8 cellular contexts compared by ENCODE assay signal in genomic region chr9:5303840-5304795, GRCh38. TPM values are rescaled to one million over a fixed set of nuclear protein-coding genes. Genes with fewer than 3 reads are reported as not detected.
A peak's percentile ranks its signal among the peaks of the same experiment; 100 is the strongest.
DNase-seq lines count a peak whose midpoint lies in the region; ATAC-seq, FAIRE-seq and TF ChIP-seq lines count a peak whose summit lies in the region.
"Not testable (repeated sequence)": the region's sequence is repeated elsewhere in the genome, so short reads cannot be mapped to it uniquely, and the experiment has no call there.

A gene with protein sequence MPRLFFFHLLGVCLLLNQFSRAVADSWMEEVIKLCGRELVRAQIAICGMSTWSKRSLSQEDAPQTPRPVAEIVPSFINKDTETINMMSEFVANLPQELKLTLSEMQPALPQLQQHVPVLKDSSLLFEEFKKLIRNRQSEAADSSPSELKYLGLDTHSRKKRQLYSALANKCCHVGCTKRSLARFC (minus strand): TSS chr9:5304716. CDS start chr9:5304580, 136 bp downstream.

- H3K9me3 Mint-ChIP-seq in T-helper 1 cell treated with Interleukin-12 subunit alpha and Interleukin-12 subunit beta and Interleukin-4 antibody, amounts not matched to agents 30 μg/mL and 1 μg/mL, for 36 hours = not testable (repeated sequence)

- CTCF ChIA-PET in K562 (lab: Yijun Ruan, JAX; ENCODE audit: low intra/inter-chr PET ratio) = not testable (repeated sequence)

- TF ChIP-seq CTCF in K562 (IDR thresholded peaks at IDR 0.05 in 2 of 3, conservative IDR thresholded peaks at IDR 0.05 in 1 of 3; ENCODE audit: insufficient read depth in 2 of 3, low read depth in 1 of 3, low read length in 3 of 3); gastrocnemius medialis (IDR thresholded peaks at IDR 0.05 in 4 of 5, conservative IDR thresholded peaks at IDR 0.05 in 1 of 5): not testable (repeated sequence)

- TF ChIP-seq EP300 in K562 (IDR thresholded peaks at IDR 0.05; ENCODE audit: low read length) = not testable (repeated sequence)

- 0% methylated on average over 2 of the region's 50 CpGs for WGBS in K562 (ENCODE audit: insufficient coverage, low coverage, missing lambda C conversion rate)

- in situ Hi-C loops in K562 (cut with MboI) = loop anchor here (5.0 kb wide), 1 partner anchor 33 kb away; the partner anchor contains the start of gene RLN1
- in situ Hi-C loops in gastrocnemius medialis (cut with MboI; ENCODE audit: low sequenced_read_pairs in 4 of 4) = not testable (repeated sequence)

- peak; percentile 58 for FAIRE-seq in K562 (lab: Jason Lieb, UNC)
- FAIRE-seq in islet of Langerhans (lab: Jason Lieb, UNC) = peak; percentile 98

- not testable (repeated sequence) for H3K9me3 ChIP-seq in K562 (replicated peaks; ENCODE audit: control insufficient read depth, insufficient read depth, low read depth, low read length); gastrocnemius medialis

- not testable (repeated sequence) for BruUV-seq in K562 (replicated peaks; lab: Mats Ljungman, UMichigan)

- DNase-seq in DMS53 treated with DMSO at 0.1 percent for 48 hours (lab: John Stamatoyannopoulos, UW; ENCODE audit: unreplicated experiment) = peak; percentile 8
- DNase-seq in K562 (ENCODE audit: extremely low read depth in 1 of 4, low spot score in 3 of 4); gastrocnemius medialis: not testable (repeated sequence)

- TF ChIP-seq POLR2A in K562 (conservative IDR thresholded peaks at IDR 0.05); gastrocnemius medialis (IDR thresholded peaks at IDR 0.05): not testable (repeated sequence)

- H3K79me2 ChIP-seq in K562 (ENCODE audit: control insufficient read depth, insufficient read depth, low read length) = not testable (repeated sequence)

- POLR2A ChIA-PET in K562 (lab: Yijun Ruan, JAX) = not testable (repeated sequence)

- not testable (repeated sequence) for H4K20me1 ChIP-seq in K562 (replicated peaks; ENCODE audit: control insufficient read depth, insufficient read depth, low read length)

- not testable (repeated sequence) for H2AFZ ChIP-seq in K562 (ENCODE audit: low read depth, low read length)

- intact Hi-C loops in K562 (cut with micrococcal nuclease); gastrocnemius medialis (cut with DNase I; ENCODE audit: low total_unique reads): not testable (repeated sequence)

- H3K27me3 ChIP-seq in K562 (ENCODE audit: control insufficient read depth in 2 of 2, insufficient read depth in 2 of 2, low read length in 2 of 2); gastrocnemius medialis: not testable (repeated sequence)

- H3K9me1 ChIP-seq in K562 (ENCODE audit: control insufficient read depth, insufficient read depth, low read length) = not testable (repeated sequence)

- not testable (repeated sequence) for H3K9ac ChIP-seq in K562 (ENCODE audit: insufficient read depth in 1 of 2, low read depth in 2 of 2, low read length in 2 of 2)

- H3K36me3 ChIP-seq in K562 (ENCODE audit: control insufficient read depth, insufficient read depth, low read length); gastrocnemius medialis: not testable (repeated sequence)

- not testable (repeated sequence) for H3K36me3 Mint-ChIP-seq in T-helper 1 cell treated with Interleukin-12 subunit alpha and Interleukin-12 subunit beta and Interleukin-4 antibody, amounts not matched to agents 30 μg/mL and 1 μg/mL, for 36 hours (ENCODE audit: low read depth)

- H3K4me2 ChIP-seq in K562 (ENCODE audit: insufficient read depth, low read length) = not testable (repeated sequence)

- peak within 1 kb of the TSS; percentile 69 for H3K27ac Mint-ChIP-seq in T-helper 1 cell treated with Interleukin-12 subunit alpha and Interleukin-12 subunit beta and Interleukin-4 antibody, amounts not matched to agents 30 μg/mL and 1 μg/mL, for 36 hours

- H3K4me1 Mint-ChIP-seq in T-helper 1 cell treated with Interleukin-12 subunit alpha and Interleukin-12 subunit beta and Interleukin-4 antibody, amounts not matched to agents 30 μg/mL and 1 μg/mL, for 36 hours (ENCODE audit: low read depth) = peaks cover 18% of the 10 kb centered on the region

- not testable (repeated sequence) for H3K4me1 ChIP-seq in K562 (replicated peaks in 1 of 2; ENCODE audit: control insufficient read depth in 2 of 2, insufficient read depth in 2 of 2, low read length in 2 of 2); gastrocnemius medialis

- ATAC-seq in GM19397 (IDR thresholded peaks at IDR 0.05; ENCODE audit: unreplicated experiment) (peak; percentile 100), HG02798 (IDR thresholded peaks at IDR 0.05; ENCODE audit: poor library complexity, unreplicated experiment) (peak; percentile 100), HG03558 (IDR thresholded peaks at IDR 0.05; ENCODE audit: extremely low read depth, unreplicated experiment) (peak; percentile 98), K562 (peak; percentile 96), gastrocnemius medialis (peak; percentile 98)

- peak within 1 kb of the TSS; percentile 76 for H3K4me3 Mint-ChIP-seq in T-helper 1 cell treated with Interleukin-12 subunit alpha and Interleukin-12 subunit beta and Interleukin-4 antibody, amounts not matched to agents 30 μg/mL and 1 μg/mL, for 36 hours

- not testable (repeated sequence) for H3K27me3 Mint-ChIP-seq in T-helper 1 cell treated with Interleukin-12 subunit alpha and Interleukin-12 subunit beta and Interleukin-4 antibody, amounts not matched to agents 30 μg/mL and 1 μg/mL, for 36 hours (ENCODE audit: low read depth)

- not testable (repeated sequence) for H3K27ac ChIP-seq in K562 (ENCODE audit: extremely low read depth, low read depth, low read length); gastrocnemius medialis

- TF ChIP-seq RAD21 in K562 (CRISPR knock-in tag; conservative IDR thresholded peaks at IDR 0.05 in 1 of 2, IDR thresholded peaks at IDR 0.05 in 1 of 2) = not testable (repeated sequence)

- not testable (repeated sequence) for H3K4me3 ChIP-seq in K562, gastrocnemius medialis

RNA-seq across cellular contexts. Expression of the gene that starts here (rescaled TPM):
- total RNA-seq in K562 (2011; cell fraction: chromatin; rRNA removed; ENCODE audit: low replicate concordance) = not detected in 2 replicates
- total RNA-seq in K562 (2011; cell fraction: nucleolus; rRNA removed) = not detected in 2 replicates
- not detected in 2 replicates for total RNA-seq in K562 (2011; cell fraction: nucleoplasm; rRNA removed)
- total RNA-seq in K562 (2014; rRNA removed) = not detected in 2 replicates
- total RNA-seq in K562 (2014; rRNA removed; fragmentation: Illumina TruSeq; extraction: Trizol) = not detected in 2 replicates
- total RNA-seq in K562 (2015; rRNA removed; fragmentation: Illumina TruSeq; extraction: Trizol) = not detected in 2 replicates
- not detected in 2 replicates for total RNA-seq in K562 (2021)
- not detected in 2 replicates for polyA plus RNA-seq in K562 (2011; rRNA removed)
- polyA plus RNA-seq in K562 (2011; cell fraction: cytosol; rRNA removed) = not detected in 2 replicates
- not detected in 2 replicates for polyA plus RNA-seq in K562 (2011; cell fraction: nucleus; rRNA removed)
- not detected in 2 replicates for polyA plus RNA-seq in K562 (2012)
- polyA plus RNA-seq in K562 (2014; fragmentation: Illumina TruSeq; extraction: Trizol) = not detected in 2 replicates
- polyA plus RNA-seq in K562 (2014; fragmentation: Nextera tagmentation; extraction: Ambion mirVana) = under 1 TPM; 0.08 to 0.17 TPM
- polyA plus RNA-seq in K562 (2014; rRNA removed) = not detected in 2 replicates
- not detected in 2 replicates for polyA minus RNA-seq in K562 (2011; rRNA and poly(A)+ RNA removed)
- polyA minus RNA-seq in K562 (2011; cell fraction: cytosol; rRNA and poly(A)+ RNA removed) = not detected in 2 replicates
- not detected in 2 replicates for polyA minus RNA-seq in K562 (2011; cell fraction: nucleus; rRNA and poly(A)+ RNA removed)
- not detected for total RNA-seq in gastrocnemius medialis

Comparison
In these comparisons a context has a peak if more than half of its experiments do, and no peak if none do; other contexts are left out.
1. Peak in ATAC-seq in K562; RNA of the gene not detected or under 1 TPM.
2. Peak in ATAC-seq in gastrocnemius medialis; RNA of the gene not detected or under 1 TPM.